ENCODE assay signal across 8 cellular contexts in genomic region chr1:234478152-234478480, GRCh38.
DNase-seq lines count a peak whose midpoint lies in the region; FAIRE-seq and TF ChIP-seq lines count a peak whose summit lies in the region.

No MANE protein-coding gene starts in this region.

- in situ Hi-C loops in brain microvascular endothelial cell (cut with HindIII; ENCODE audit: low pct_ligation_motif_present, low sequenced_read_pairs) = loop anchor here (25.0 kb wide), 1 partner anchor 609 kb away; no protein-coding TSS in a partner anchor

- no peak for FAIRE-seq in H54 (lab: Jason Lieb, UNC)

- no peaks in the 10 kb centered on the region for H3K36me3 ChIP-seq in brain microvascular endothelial cell (replicated peaks)

- no peaks in the 10 kb centered on the region for H3K27me3 ChIP-seq in brain microvascular endothelial cell (replicated peaks)

- DNase-seq in H54 (ENCODE audit: insufficient read length, low spot score) (peak; percentile 61), LNCaP clone FGC (ENCODE audit: low read depth) (no peak), T-helper 22 cell (ENCODE audit: low read depth) (peak; percentile 36), brain microvascular endothelial cell (no peak), kidney tubule cell (ENCODE audit: low spot score) (peak; percentile 76), dedifferentiated amniotic fluid mesenchymal stem cell (ENCODE audit: extremely low spot score) (no peak)
- peak; percentile 71 to 73 for DNase-seq in stimulated activated CD4-positive, alpha-beta T cell treated with anti-CD3 and anti-CD28 coated beads, Interleukin-2, amount 100 ng/mL, for 24 hours

- TF ChIP-seq CTCF in GM12875 (IDR thresholded peaks at IDR 0.05; ENCODE audit: borderline replicate concordance, insufficient read depth, low read depth, low read length) (no peak), LNCaP clone FGC (IDR thresholded peaks at IDR 0.05; ENCODE audit: control insufficient read depth, extremely low read depth, insufficient read depth) (no peak), brain microvascular endothelial cell (IDR thresholded peaks at IDR 0.05; ENCODE audit: low read depth, low read length, missing control alignments) (no peak)

- H3K4me3 ChIP-seq in GM12875 (ENCODE audit: low read depth, low read length) (peak overlapping the region; percentile 98), LNCaP clone FGC (ENCODE audit: low read depth, low read length) (peak overlapping the region; percentile 62), brain microvascular endothelial cell (ENCODE audit: low read depth, low read length) (peak overlapping the region; percentile 65)

- peak; percentile 26; the same call in 1 of the 2 replicates for TF ChIP-seq POLR2A in H54 (IDR thresholded peaks at IDR 0.05; ENCODE audit: low read depth, low read length)

- H3K27ac ChIP-seq in brain microvascular endothelial cell = peak overlapping the region; percentile 24

Comparison
In these comparisons a context has a peak if more than half of its experiments do, and no peak if none do; other contexts are left out.
1. DNase-seq: peak in H54 (single experiment), T-helper 22 cell (single experiment), kidney tubule cell (single experiment) and stimulated activated CD4-positive, alpha-beta T cell treated with anti-CD3 and anti-CD28 coated beads, Interleukin-2, amount 100 ng/mL, for 24 hours (2 of 2); none in LNCaP clone FGC (single experiment), brain microvascular endothelial cell (single experiment) and dedifferentiated amniotic fluid mesenchymal stem cell (single experiment).
2. Peak in every context shown above with its lines, with median percentiles within 50 percentile points of each other: H3K4me3 ChIP-seq.